21 cellular contexts compared by ENCODE assay signal in genomic region chr1:13951793-13952751, GRCh38.
"Had no signal": no experiment of that assay in that cellular context is flagged by ENCODE, and none has a peak within 500 bp of the region (broad histone marks: within the 10 kb centered on the region; RNA-seq: fewer than 3 reads in every experiment).

No MANE protein-coding gene starts in this region.

- DNase-seq: activated CD4-positive, alpha-beta T cell treated with anti-CD3 and anti-CD28 coated beads for 48 hours; activated CD4-positive, CD25-positive, alpha-beta regulatory T cell; activated CD8-positive, alpha-beta T cell treated with anti-CD3 and anti-CD28 coated beads for 36 hours; activated naive CD4-positive, alpha-beta T cell; activated naive CD8-positive, alpha-beta T cell treated with anti-CD3 and anti-CD28 coated beads for 36 hours; activated T-cell treated with anti-CD3 and anti-CD28 coated beads, Interleukin-2, amount 50 U/mL, for 1 hour; amniotic stem cell; central memory CD4-positive, alpha-beta T cell; dorsolateral prefrontal cortex; lower lobe of right lung; small intestine; stimulated activated CD4-positive, alpha-beta T cell treated with anti-CD3 and anti-CD28 coated beads, Interleukin-15, amount 100 ng/mL, for 24 hours; stimulated activated CD4-positive, alpha-beta T cell treated with anti-CD3 and anti-CD28 coated beads, Interleukin-2, amount 100 ng/mL, for 48 hours; T-helper 1 cell; T-helper 9 cell; upper lobe of left lung had no signal

- H3K27ac ChIP-seq: epithelial cell of prostate, hepatocyte, lower lobe of right lung, neutrophil, upper lobe of left lung had no signal

- H3K4me3 ChIP-seq: dorsolateral prefrontal cortex, hepatocyte, lower lobe of right lung, upper lobe of left lung had no signal

- H3K9me3 ChIP-seq: lower lobe of right lung, neutrophil, upper lobe of left lung had no signal

- H3K36me3 ChIP-seq: lower lobe of right lung, neutrophil, upper lobe of left lung had no signal

- H3K27me3 ChIP-seq: dorsolateral prefrontal cortex, hepatocyte, upper lobe of left lung had no signal

- ATAC-seq: activated CD8-positive, alpha-beta T cell treated with anti-CD3 and anti-CD28 coated beads for 36 hours; activated T-helper 17 cell treated with anti-CD3 and anti-CD28 coated beads, Interleukin-2, amount 50 U/mL, for 72 hours; lower lobe of right lung; natural killer cell treated with Interleukin-12 subunit alpha and Interleukin-12 subunit beta and Interleukin-15 and Interleukin-18, amount 100 ng/mL, for 72 hours had no signal

- H3K4me1 ChIP-seq: lower lobe of right lung, upper lobe of left lung had no signal
